In genomic region chr6:13404892-13405254, GRCh38 we compare ENCODE assay signal across 24 cellular contexts.
DNase-seq lines count a peak whose midpoint lies in the region; ATAC-seq, FAIRE-seq and TF ChIP-seq lines count a peak whose summit lies in the region.
"Had no signal": no experiment of that assay in that cellular context is flagged by ENCODE, and none has a peak within 500 bp of the region (broad histone marks: within the 10 kb centered on the region; RNA-seq: fewer than 3 reads in every experiment).

No MANE protein-coding gene starts in this region.

- no peak overlapping the region for H2BK15ac ChIP-seq in IMR-90 (ENCODE audit: low read depth, low read length)

- H3K14ac ChIP-seq in IMR-90 (replicated peaks; ENCODE audit: low read depth, low read length), result 0 out of 2 replicates have a peak overlapping the region, but pooled peaks have one; percentile 5

- H2AK5ac ChIP-seq in IMR-90 (ENCODE audit: low read depth, low read length), result no peak overlapping the region

- no peaks in the 10 kb centered on the region for H4K20me1 ChIP-seq in IMR-90 (ENCODE audit: insufficient read depth, low read length)

- no peak for DNase-seq in A549 (ENCODE audit: low read depth in 1 of 2, low spot score in 1 of 2)
- DNase-seq in IMR-90, result no peak
- DNase-seq in sigmoid colon, result no peak
- no peak for DNase-seq in hippocampal formation (lab: John Stamatoyannopoulos, UW)
- no peak for DNase-seq in dedifferentiated amniotic fluid mesenchymal stem cell (ENCODE audit: extremely low spot score)
- DNase-seq in MG63, result no peak
- DNase-seq: activated CD4-positive, alpha-beta T cell treated with anti-CD3 and anti-CD28 coated beads for 48 hours; activated naive CD4-positive, alpha-beta T cell treated with Interleukin-2 at 50 U/mL for 16 hours; activated T-cell treated with anti-CD3 and anti-CD28 coated beads, Interleukin-2, amount 50 U/mL, for 72 hours; C1 segment of cervical spinal cord; endodermal cell; glutamatergic neuron; NCI-H1105; NCI-H2029; NCI-H82; nephron progenitor cell; stimulated activated CD4-positive, alpha-beta T cell treated with anti-CD3 and anti-CD28 coated beads, Interleukin-2, amount 100 ng/mL, for 24 hours; testis had no signal

- no peak overlapping the region for H3K27ac Mint-ChIP-seq in stimulated activated memory B cell treated with anti-CD40 and anti-IgM and Interleukin-4, amounts not matched to agents 10 μg/mL and 1 μg/mL and 100 μg/mL, for 72 hours
- H3K27ac Mint-ChIP-seq: activated T-cell treated with anti-CD3 and anti-CD28 coated beads, Interleukin-2, amount 50 U/mL, for 72 hours; endodermal cell; nephron progenitor cell had no signal

- POLR2A ChIA-PET in A549 (lab: Yijun Ruan, JAX) (no interaction called here), IMR-90 (lab: Charles Lee; ENCODE audit: unreplicated experiment) (no interaction called here)

- intact Hi-C loops in IMR-90 (cut with micrococcal nuclease) (no loop called here), sigmoid colon (cut with DNase I) (no loop called here)

- no peak overlapping the region for H4K8ac ChIP-seq in IMR-90 (ENCODE audit: low read depth in 2 of 2, low read length in 2 of 2)

- CTCF ChIA-PET in A549 (lab: Yijun Ruan, JAX) (no interaction called here), IMR-90 (lab: Yijun Ruan, JAX) (no interaction called here)

- TF ChIP-seq RAD21 in A549 (conservative IDR thresholded peaks at IDR 0.05 in 1 of 2, IDR thresholded peaks at IDR 0.05 in 1 of 2) (no peak), IMR-90 (IDR thresholded peaks at IDR 0.05; ENCODE audit: low read length) (no peak)

- H3K9me3 ChIP-seq in A549, result no peaks in the 10 kb centered on the region
- no peaks in the 10 kb centered on the region for H3K9me3 ChIP-seq in IMR-90 (ENCODE audit: control insufficient read depth, insufficient read depth, low read length)
- H3K9me3 ChIP-seq in gastroesophageal sphincter, result no peaks in the 10 kb centered on the region
- H3K9me3 ChIP-seq in sigmoid colon, result no peaks in the 10 kb centered on the region
- no peaks in the 10 kb centered on the region for H3K9me3 ChIP-seq in MG63
- H3K9me3 ChIP-seq: adrenal gland, testis had no signal

- no peak overlapping the region for H3K56ac ChIP-seq in IMR-90 (ENCODE audit: extremely low read depth, insufficient read depth, low read length)

- no peak overlapping the region for H2AK9ac ChIP-seq in IMR-90 (replicated peaks; ENCODE audit: low read depth, low read length, poor library complexity)

- peaks cover 0 to 12% of the 10 kb centered on the region in 2 experiments; a peak in 2 of 4 replicates for H3K79me1 ChIP-seq in IMR-90 (ENCODE audit: low read depth in 1 of 2, low read length in 2 of 2)

- TF ChIP-seq POLR2A in A549 (IDR thresholded peaks at IDR 0.05; ENCODE audit: low read length) (no peak), IMR-90 (IDR thresholded peaks at IDR 0.05; ENCODE audit: low read depth, low read length) (no peak), gastroesophageal sphincter (IDR thresholded peaks at IDR 0.05) (no peak), sigmoid colon (IDR thresholded peaks at IDR 0.05) (no peak)

- H2BK5ac ChIP-seq in IMR-90 (ENCODE audit: low read depth, low read length, poor library complexity, severe bottlenecking), result no peak overlapping the region

- H3K23ac ChIP-seq in IMR-90 (ENCODE audit: low read depth, low read length), result no peak overlapping the region

- no peak overlapping the region for H2BK120ac ChIP-seq in IMR-90 (ENCODE audit: low read depth, low read length)

- H3K27me3 Mint-ChIP-seq in stimulated activated memory B cell treated with anti-CD40 and anti-IgM and Interleukin-4, amounts not matched to agents 10 μg/mL and 1 μg/mL and 100 μg/mL, for 72 hours, result no peaks in the 10 kb centered on the region
- H3K27me3 Mint-ChIP-seq: IgD-negative memory B cell had no signal

- in situ Hi-C loops in IMR-90 (cut with MboI; ENCODE audit: low sequenced_read_pairs), result no loop called here

- dilution Hi-C loops in IMR-90 (cut with HindIII; ENCODE audit: low sequenced_read_pairs, unreplicated experiment), result no loop called here

- peaks cover 66% of the 10 kb centered on the region for H3K4me1 ChIP-seq in A549
- peaks cover 12% of the 10 kb centered on the region for H3K4me1 ChIP-seq in IMR-90 (ENCODE audit: control insufficient read depth, insufficient read depth, low read length)
- H3K4me1 ChIP-seq in gastroesophageal sphincter, result peaks cover 3 to 40% (median 12%) of the 10 kb centered on the region in 3 donors
- H3K4me1 ChIP-seq in sigmoid colon, result peaks cover 0 to 42% (median 24%) of the 10 kb centered on the region in 4 donors
- H3K4me1 ChIP-seq: parathyroid adenoma had no signal

- no peak overlapping the region for H4K5ac ChIP-seq in IMR-90 (ENCODE audit: low read depth, low read length)

- no peak overlapping the region for H2BK20ac ChIP-seq in IMR-90 (ENCODE audit: low read depth, low read length)

- H3K36me3 ChIP-seq in IMR-90 (ENCODE audit: control insufficient read depth, insufficient read depth, low read length) (no peaks in the 10 kb centered on the region), gastroesophageal sphincter (no peaks in the 10 kb centered on the region), sigmoid colon (no peaks in the 10 kb centered on the region), MG63 (no peaks in the 10 kb centered on the region)
- H3K36me3 ChIP-seq: adrenal gland had no signal

- FAIRE-seq in A549 (lab: Jason Lieb, UNC), result no peak
- FAIRE-seq: colon had no signal

- TF ChIP-seq EP300 in A549 (IDR thresholded peaks at IDR 0.05), result no peak
- TF ChIP-seq EP300 in gastroesophageal sphincter (IDR thresholded peaks at IDR 0.05), result no peak
- TF ChIP-seq EP300 in sigmoid colon (IDR thresholded peaks at IDR 0.05), result no peak

- no peak overlapping the region for H2AFZ ChIP-seq in IMR-90 (replicated peaks; ENCODE audit: low read length, poor library complexity)
- H2AFZ ChIP-seq: parathyroid adenoma had no signal

- peak overlapping the region; percentile 79 to 85; a peak in 5 of 6 replicates for H3K27ac ChIP-seq in A549
- no peak overlapping the region for H3K27ac ChIP-seq in IMR-90 (ENCODE audit: insufficient read depth, low read length)
- H3K27ac ChIP-seq in gastroesophageal sphincter, result peak overlapping the region in 3 of 4 donors; percentile 9 to 52 (median 15)
- H3K27ac ChIP-seq in sigmoid colon, result peak overlapping the region in 3 of 4 donors; percentile 16 to 56 (median 21)

- H3K4me3 ChIP-seq in A549 (no peak overlapping the region), IMR-90 (ENCODE audit: insufficient read depth, low read depth, low read length) (no peak overlapping the region), gastroesophageal sphincter (no peak overlapping the region), sigmoid colon (no peak overlapping the region), MG63 (no peak overlapping the region)
- H3K4me3 ChIP-seq: adrenal gland, testis had no signal

- H3K4me3 Mint-ChIP-seq in stimulated activated memory B cell treated with anti-CD40 and anti-IgM and Interleukin-4, amounts not matched to agents 10 μg/mL and 1 μg/mL and 100 μg/mL, for 72 hours, result no peak overlapping the region
- H3K4me3 Mint-ChIP-seq: activated T-cell treated with anti-CD3 and anti-CD28 coated beads, Interleukin-2, amount 50 U/mL, for 72 hours; endodermal cell; IgD-negative memory B cell; nephron progenitor cell had no signal

- no peak overlapping the region for H4K91ac ChIP-seq in IMR-90 (ENCODE audit: insufficient read depth, low read depth, low read length)

- peak overlapping the region; percentile 28; the same call in 1 of the 2 replicates for H3K18ac ChIP-seq in IMR-90 (ENCODE audit: low read depth, low read length)

- ATAC-seq in A549, result no peak
- ATAC-seq in IMR-90 (ENCODE audit: low read depth), result no peak
- ATAC-seq in gastroesophageal sphincter, result no peak
- no peak for ATAC-seq in stimulated activated memory B cell treated with anti-CD40 and anti-IgM and Interleukin-4, amounts not matched to agents 10 μg/mL and 1 μg/mL and 100 μg/mL, for 72 hours
- ATAC-seq: activated T-cell treated with anti-CD3 and anti-CD28 coated beads, Interleukin-2, amount 50 U/mL, for 72 hours had no signal

- H3K9me3 Mint-ChIP-seq in stimulated activated memory B cell treated with anti-CD40 and anti-IgM and Interleukin-4, amounts not matched to agents 10 μg/mL and 1 μg/mL and 100 μg/mL, for 72 hours, result no peaks in the 10 kb centered on the region
- H3K9me3 Mint-ChIP-seq: activated T-cell treated with anti-CD3 and anti-CD28 coated beads, Interleukin-2, amount 50 U/mL, for 72 hours; endodermal cell; IgD-negative memory B cell had no signal

- peak overlapping the region; percentile 46 for H3K4me2 ChIP-seq in A549
- H3K4me2 ChIP-seq in IMR-90 (ENCODE audit: low read depth, low read length), result peak overlapping the region; percentile 10; the same call in 1 of the 2 replicates

- peaks cover 10% of the 10 kb centered on the region for H3K9me1 ChIP-seq in IMR-90 (ENCODE audit: insufficient read depth, low read length)

- no TSS peak for BruUV-seq in IMR-90 (replicated peaks; lab: Mats Ljungman, UMichigan)

- peaks cover 19% of the 10 kb centered on the region for H3K4me1 Mint-ChIP-seq in stimulated activated memory B cell treated with anti-CD40 and anti-IgM and Interleukin-4, amounts not matched to agents 10 μg/mL and 1 μg/mL and 100 μg/mL, for 72 hours
- H3K4me1 Mint-ChIP-seq: endodermal cell had no signal

- no peak overlapping the region for H3K4ac ChIP-seq in IMR-90 (ENCODE audit: low read depth, low read length)

- no peak overlapping the region for H3K9ac ChIP-seq in IMR-90 (ENCODE audit: low read depth, low read length)
- H3K9ac ChIP-seq: parathyroid adenoma had no signal

- TF ChIP-seq CTCF in A549 (IDR thresholded peaks at IDR 0.05) (no peak), IMR-90 (conservative IDR thresholded peaks at IDR 0.05; ENCODE audit: low read depth, low read length) (no peak), gastroesophageal sphincter (IDR thresholded peaks at IDR 0.05) (no peak), sigmoid colon (IDR thresholded peaks at IDR 0.05) (no peak)

- H3K36me3 Mint-ChIP-seq in stimulated activated memory B cell treated with anti-CD40 and anti-IgM and Interleukin-4, amounts not matched to agents 10 μg/mL and 1 μg/mL and 100 μg/mL, for 72 hours, result peaks cover 5% of the 10 kb centered on the region

- H3K27me3 ChIP-seq in IMR-90 (ENCODE audit: control insufficient read depth, insufficient read depth, low read length) (no peaks in the 10 kb centered on the region), gastroesophageal sphincter (no peaks in the 10 kb centered on the region), sigmoid colon (no peaks in the 10 kb centered on the region), MG63 (no peaks in the 10 kb centered on the region)
- H3K27me3 ChIP-seq: testis had no signal

TF ChIP-seq in A549, 52 proteins besides CTCF, POLR2A, EP300 and RAD21 (continues in another document):
- TF ChIP-seq RCOR1 (IDR thresholded peaks at IDR 0.05; ENCODE audit: low read depth, low read length), result no peak

TF ChIP-seq in IMR-90, 13 proteins besides CTCF, POLR2A, EP300 and RAD21 (continues in another document):
- no peak for TF ChIP-seq FOS (IDR thresholded peaks at IDR 0.05; ENCODE audit: low read depth, low read length)
- no peak for TF ChIP-seq NFE2L2 (IDR thresholded peaks at IDR 0.05; ENCODE audit: low read depth, low read length)
- TF ChIP-seq RFX5 (IDR thresholded peaks at IDR 0.05; ENCODE audit: low read depth, low read length), result no peak
- TF ChIP-seq SMC3 (IDR thresholded peaks at IDR 0.05; ENCODE audit: low read depth, low read length), result no peak
- no peak for TF ChIP-seq CEBPB (IDR thresholded peaks at IDR 0.05; ENCODE audit: low read depth, low read length)
- no peak for TF ChIP-seq MAFK (IDR thresholded peaks at IDR 0.05; ENCODE audit: low read depth, low read length)
